Comparison of ENCODE assay signal across 7 cellular contexts in genomic region chr13:24053505-24054251, GRCh38.
DNase-seq lines count a peak whose midpoint lies in the region; ATAC-seq, FAIRE-seq and TF ChIP-seq lines count a peak whose summit lies in the region.

No MANE protein-coding gene starts in this region.

- intact Hi-C loops in GM12878 (cut with micrococcal nuclease; ENCODE audit: unreplicated experiment) = loop anchor here (1.0 kb wide), 1 partner anchor 167 kb away; no protein-coding TSS in a partner anchor

- SMC1A ChIA-PET in GM12878 (lab: Charles Lee; ENCODE audit: uncharacterized antibody, unreplicated experiment) = interaction anchor here (0.5 to 6.3 kb wide), 15 partner anchors 14 to 944 kb away, joined by 3 to 66 read pairs (median 3); no protein-coding TSS in a partner anchor

- peaks cover 43% of the 10 kb centered on the region for H3K27me3 Mint-ChIP-seq in T-helper 17 cell

- no peak for TF ChIP-seq POLR2A in GM12878 (IDR thresholded peaks at IDR 0.05; ENCODE audit: low read depth, low read length)

- ATAC-seq in T-helper 17 cell (peak; percentile 97), GM12878 (peak; percentile 98)

- peak; percentile 92 for TF ChIP-seq RAD21 in GM12878 (IDR thresholded peaks at IDR 0.05; ENCODE audit: insufficient read depth, low read depth, low read length)

- RAD21 ChIA-PET in GM12878 (lab: Charles Lee; ENCODE audit: unreplicated experiment) = interaction anchor here (0.8 to 2.0 kb wide), 13 partner anchors 12 to 175 kb away, joined by 3 to 10 read pairs (median 3); no protein-coding TSS in a partner anchor

- H3K36me3 ChIP-seq in HEK293 (ENCODE audit: control insufficient read depth in 2 of 2, insufficient read depth in 1 of 2, low read length in 2 of 2) (no peaks in the 10 kb centered on the region), GM12878 (ENCODE audit: control insufficient read depth in 2 of 2, insufficient read depth in 2 of 2, low read length in 1 of 2) (no peaks in the 10 kb centered on the region)

- DNase-seq in GM12864 (ENCODE audit: low read depth) (peak; percentile 26), NCI-H1092 (lab: John Stamatoyannopoulos, UW) (peak; percentile 75), T-helper 17 cell (peak; percentile 20 to 42 (median 31)), GM12878 (ENCODE audit: low read depth, low spot score) (peak; percentile 17), iris pigment epithelial cell (ENCODE audit: low read depth) (peak; percentile 55)
- DNase-seq in stimulated activated CD4-positive, alpha-beta T cell treated with anti-CD3 and anti-CD28 coated beads, Interleukin-1b, Interleukin-23, amount 100 ng/mL, for 24 hours (ENCODE audit: low read depth in 4 of 4, low spot score in 1 of 4) = peak; percentile 15 to 45 (median 28)

- 45% methylated on average over 9 of the region's 9 CpGs for WGBS in GM12878 (ENCODE audit: insufficient coverage, insufficient replicate concordance, low lambda C conversion rate, missing lambda C conversion rate)

- in situ Hi-C loops in GM12878 (cut with MboI) = no loop called here

- H3K4me1 ChIP-seq in HEK293 (ENCODE audit: control insufficient read depth, insufficient read depth, low read length) = no peaks in the 10 kb centered on the region
- H3K4me1 ChIP-seq in GM12878 (ENCODE audit: control insufficient read depth, insufficient read depth, low read length) = no peaks in the 10 kb centered on the region

- no peak overlapping the region for H3K9ac ChIP-seq in GM12878 (ENCODE audit: control insufficient read depth, insufficient read depth, low read length)

- H2AFZ ChIP-seq in GM12878 (ENCODE audit: control insufficient read depth, low read depth, low read length) = no peak overlapping the region

- BruUV-seq in GM12878 (replicated peaks; lab: Mats Ljungman, UMichigan) = no TSS peak

- H3K36me3 Mint-ChIP-seq in T-helper 17 cell (ENCODE audit: low read depth) = no peaks in the 10 kb centered on the region

- H3K27me3 ChIP-seq in GM12878 (replicated peaks in 1 of 2; ENCODE audit: control insufficient read depth in 2 of 2, insufficient read depth in 2 of 2, low read length in 1 of 2) = no peaks in the 10 kb centered on the region; a peak in 2 of 4 replicates

- TF ChIP-seq CTCF in GM12864 (IDR thresholded peaks at IDR 0.05; ENCODE audit: low read depth, low read length, missing control alignments) (peak; percentile 84), HEK293 (tag by site-specific recombination; IDR thresholded peaks at IDR 0.05) (peak; percentile 39; the same call in 1 of the 2 replicates), GM12878 (IDR thresholded peaks at IDR 0.05 in 2 of 3, conservative IDR thresholded peaks at IDR 0.05 in 1 of 3; ENCODE audit: control insufficient read depth in 2 of 3, extremely low read depth in 1 of 3, insufficient read depth in 1 of 3, low read depth in 3 of 3, low read length in 3 of 3) (peak; percentile 81 to 86 (median 82))

- no peak overlapping the region for H3K4me2 ChIP-seq in GM12878 (ENCODE audit: control insufficient read depth, insufficient read depth)

- no peak overlapping the region for H3K4me3 Mint-ChIP-seq in T-helper 17 cell

- H3K79me2 ChIP-seq in GM12878 (ENCODE audit: control insufficient read depth, insufficient read depth, low read length) = no peaks in the 10 kb centered on the region

- CTCF ChIA-PET in HEK293 (lab: Yijun Ruan, JAX) (interaction anchor here (0.6 to 3.0 kb wide), 23 partner anchors 10 to 783 kb away, joined by 3 to 32 read pairs (median 4); no protein-coding TSS in a partner anchor), GM12878 (lab: Yijun Ruan, JAX) (interaction anchor here (0.7 to 5.3 kb wide), 24 partner anchors 8 to 180 kb away, joined by 3 to 82 read pairs (median 4); no protein-coding TSS in a partner anchor)

- peaks cover 10% of the 10 kb centered on the region for H3K4me1 Mint-ChIP-seq in T-helper 17 cell

- H3K27ac ChIP-seq in HEK293 (ENCODE audit: extremely low read depth, low read depth, low read length) (no peak overlapping the region), GM12878 (ENCODE audit: control insufficient read depth, insufficient read depth) (no peak overlapping the region)

- TF ChIP-seq EP300 in GM12878 (IDR thresholded peaks at IDR 0.05; ENCODE audit: borderline replicate concordance in 1 of 2, control insufficient read depth in 1 of 2, low read depth in 2 of 2, low read length in 2 of 2) = no peak

- no peak overlapping the region for H3K27ac Mint-ChIP-seq in T-helper 17 cell

- H4K20me1 ChIP-seq in GM12878 (ENCODE audit: control insufficient read depth, insufficient read depth) = no peaks in the 10 kb centered on the region

- POLR2A ChIA-PET in HEK293 (lab: Yijun Ruan, JAX) = no interaction called here
- POLR2A ChIA-PET in GM12878 (lab: Charles Lee) = no interaction called here

- no peak overlapping the region for H3K4me3 ChIP-seq in GM12864 (ENCODE audit: low read depth, low read length)
- H3K4me3 ChIP-seq in HEK293 (ENCODE audit: low read depth, low read length) = no peak overlapping the region
- no peak overlapping the region for H3K4me3 ChIP-seq in GM12878

- FAIRE-seq in GM12878 (lab: Jason Lieb, UNC) = peak; percentile 56

- H3K9me3 ChIP-seq in HEK293 (ENCODE audit: control insufficient read depth, insufficient read depth, low read depth, low read length) (no peaks in the 10 kb centered on the region), T-helper 17 cell (ENCODE audit: control insufficient read depth, low read length, poor library complexity, severe bottlenecking) (no peaks in the 10 kb centered on the region), GM12878 (replicated peaks; ENCODE audit: control insufficient read depth, insufficient read depth, low read length) (no peaks in the 10 kb centered on the region)

TF ChIP-seq in HEK293, 187 proteins besides CTCF, POLR2A, EP300 and RAD21 (continues in another document):
- TF ChIP-seq ZNF843 (tag by site-specific recombination; IDR thresholded peaks at IDR 0.05) = no peak
- TF ChIP-seq ZNF658 (tag by site-specific recombination; IDR thresholded peaks at IDR 0.05) = no peak
- TF ChIP-seq PRDM10 (tag by site-specific recombination; IDR thresholded peaks at IDR 0.05) = no peak
- TF ChIP-seq SALL2 (tag by site-specific recombination; IDR thresholded peaks at IDR 0.05; ENCODE audit: borderline replicate concordance) = no peak
- no peak for TF ChIP-seq ZNF23 (tag by site-specific recombination; IDR thresholded peaks at IDR 0.05; ENCODE audit: borderline replicate concordance)

TF ChIP-seq in GM12878, 131 proteins besides CTCF, POLR2A, EP300 and RAD21 (continues in another document):
- no peak for TF ChIP-seq CBFB (IDR thresholded peaks at IDR 0.05; ENCODE audit: low read depth)
- peak; percentile 65; the same call in 1 of the 2 replicates for TF ChIP-seq SPI1 (IDR thresholded peaks at IDR 0.05; ENCODE audit: borderline replicate concordance, insufficient read depth, low read depth, low read length)
- no peak for TF ChIP-seq BHLHE40 (IDR thresholded peaks at IDR 0.05; ENCODE audit: borderline replicate concordance in 1 of 2, low read depth in 2 of 2, low read length in 1 of 2)
- no peak for TF ChIP-seq RBBP5 (conservative IDR thresholded peaks at IDR 0.05)
- no peak for TF ChIP-seq TAF1 (IDR thresholded peaks at IDR 0.05; ENCODE audit: borderline replicate concordance, low read depth, low read length)
- TF ChIP-seq SMC3 (IDR thresholded peaks at IDR 0.05; ENCODE audit: borderline replicate concordance, low read length) = peak; percentile 89; the same call in 1 of the 2 replicates
- TF ChIP-seq E2F8 (IDR thresholded peaks at IDR 0.05; ENCODE audit: low read depth, partially characterized antibody) = no peak
- TF ChIP-seq YY1 (IDR thresholded peaks at IDR 0.05; ENCODE audit: low read depth, low read length) = no peak
- TF ChIP-seq ZBTB11 (CRISPR knock-in tag; IDR thresholded peaks at IDR 0.05) = no peak
- TF ChIP-seq TCF12 (IDR thresholded peaks at IDR 0.05; ENCODE audit: low read depth, low read length) = peak; percentile 49; the same call in 1 of the 2 replicates

Comparison
In these comparisons a context has a peak if more than half of its experiments do, and no peak if none do; other contexts are left out.
1. DNase-seq: peak in every context shown above with its lines; median percentile 75 in NCI-H1092; 55 in iris pigment epithelial cell; 31 in T-helper 17 cell; 28 in stimulated activated CD4-positive, alpha-beta T cell treated with anti-CD3 and anti-CD28 coated beads, Interleukin-1b, Interleukin-23, amount 100 ng/mL, for 24 hours; 26 in GM12864; 17 in GM12878.